In genomic region chr2:237055386-237056095, GRCh38 we compare ENCODE assay signal across 29 cellular contexts.
"Had no signal": no experiment of that assay in that cellular context is flagged by ENCODE, and none has a peak within 500 bp of the region (broad histone marks: within the 10 kb centered on the region; RNA-seq: fewer than 3 reads in every experiment).

No MANE protein-coding gene starts in this region.

- H3K27ac Mint-ChIP-seq: natural killer cell treated with Interleukin-12 subunit alpha and Interleukin-12 subunit beta and Interleukin-15 and Interleukin-18, amount 100 ng/mL, for 72 hours; progenitor cell of endocrine pancreas; stimulated activated effector memory CD8-positive, alpha-beta T cell treated with anti-CD3 and anti-CD28 coated beads, Interleukin-12 subunit alpha, Interleukin-12 subunit beta, amount 100 ng/mL, for 72 hours; stimulated activated naive B cell treated with anti-CD40 and anti-IgM and Interleukin-4, amounts not matched to agents 10 μg/mL and 1 μg/mL and 100 μg/mL, for 72 hours; stimulated activated naive CD8-positive, alpha-beta T cell treated with anti-CD3 and anti-CD28 coated beads, Interleukin-15, Interleukin-2, amounts not matched to agents 100 ng/mL and 50 ng/mL, for 24 hours had no signal

- H3K27ac ChIP-seq: neutrophil, ovary, parathyroid adenoma, psoas muscle, right lobe of liver, sigmoid colon, stomach, thyroid gland, tibial nerve, upper lobe of right lung, uterus had no signal

- H3K9ac ChIP-seq: parathyroid adenoma had no signal

- H3K27me3 Mint-ChIP-seq: type B pancreatic cell had no signal

- H3K9me3 ChIP-seq: neutrophil, ovary, psoas muscle, right lobe of liver, sigmoid colon, stomach, thoracic aorta, thyroid gland, tibial nerve, upper lobe of right lung, uterus had no signal

- H3K4me3 Mint-ChIP-seq: naive thymus-derived CD8-positive, alpha-beta T cell; natural killer cell treated with Interleukin-12 subunit alpha and Interleukin-12 subunit beta and Interleukin-15 and Interleukin-18, amount 100 ng/mL, for 72 hours; nephron progenitor cell; neural crest cell; stimulated activated effector memory CD8-positive, alpha-beta T cell treated with anti-CD3 and anti-CD28 coated beads, Interleukin-12 subunit alpha, Interleukin-12 subunit beta, amount 100 ng/mL, for 72 hours; stimulated activated naive B cell treated with anti-CD40 and anti-IgM and Interleukin-4, amounts not matched to agents 10 μg/mL and 1 μg/mL and 100 μg/mL, for 72 hours; stimulated activated naive CD8-positive, alpha-beta T cell treated with anti-CD3 and anti-CD28 coated beads, Interleukin-15, Interleukin-2, amounts not matched to agents 100 ng/mL and 50 ng/mL, for 24 hours; type B pancreatic cell had no signal

- H3K79me2 ChIP-seq: parathyroid adenoma had no signal

- DNase-seq: naive thymus-derived CD8-positive, alpha-beta T cell; nephron progenitor cell; nucleus accumbens; ovary; posterior cingulate gyrus; psoas muscle; right lobe of liver; sigmoid colon; small intestine; stimulated activated CD4-positive, alpha-beta T cell treated with anti-CD3 and anti-CD28 coated beads, Interleukin-15, amount 100 ng/mL, for 24 hours; stimulated activated CD4-positive, alpha-beta T cell treated with anti-CD3 and anti-CD28 coated beads, Interleukin-2, amount 100 ng/mL, for 24 hours; stimulated activated CD4-positive, alpha-beta T cell treated with anti-CD3 and anti-CD28 coated beads, Interleukin-2, amount 100 ng/mL, for 48 hours; stimulated activated CD4-positive, alpha-beta T cell treated with anti-CD3 and anti-CD28 coated beads, Interleukin-4, amount 100 ng/mL, for 24 hours; stimulated activated naive B cell treated with anti-CD40 and anti-IgM and Interleukin-4, amounts not matched to agents 10 μg/mL and 1 μg/mL and 100 μg/mL, for 72 hours; stimulated activated naive CD4-positive, alpha-beta T cell treated with Interleukin-2 at 50 U/mL for 16 hours; stomach; upper lobe of right lung; uterus had no signal

- H3K4me3 ChIP-seq: ovary, psoas muscle, right lobe of liver, sigmoid colon, stomach, thoracic aorta, thyroid gland, tibial nerve, upper lobe of right lung, uterus had no signal

- H3K36me3 ChIP-seq: neutrophil, ovary, right lobe of liver, sigmoid colon, stomach, thoracic aorta, thyroid gland, tibial nerve, upper lobe of right lung, uterus had no signal

- H3K4me1 ChIP-seq: parathyroid adenoma, uterus had no signal

- H3K9me3 Mint-ChIP-seq: naive thymus-derived CD8-positive, alpha-beta T cell; natural killer cell treated with Interleukin-12 subunit alpha and Interleukin-12 subunit beta and Interleukin-15 and Interleukin-18, amount 100 ng/mL, for 72 hours; neural crest cell; stimulated activated effector memory CD8-positive, alpha-beta T cell treated with anti-CD3 and anti-CD28 coated beads, Interleukin-12 subunit alpha, Interleukin-12 subunit beta, amount 100 ng/mL, for 72 hours; stimulated activated naive B cell treated with anti-CD40 and anti-IgM and Interleukin-4, amounts not matched to agents 10 μg/mL and 1 μg/mL and 100 μg/mL, for 72 hours; stimulated activated naive CD8-positive, alpha-beta T cell treated with anti-CD3 and anti-CD28 coated beads, Interleukin-15, Interleukin-2, amounts not matched to agents 100 ng/mL and 50 ng/mL, for 24 hours; type B pancreatic cell had no signal

- H2AFZ ChIP-seq: parathyroid adenoma had no signal

- H3K27me3 ChIP-seq: neutrophil, ovary, right lobe of liver, sigmoid colon, stomach, thyroid gland, tibial nerve, upper lobe of right lung, uterus had no signal

- H3K36me3 Mint-ChIP-seq: naive thymus-derived CD8-positive, alpha-beta T cell; natural killer cell treated with Interleukin-12 subunit alpha and Interleukin-12 subunit beta and Interleukin-15 and Interleukin-18, amount 100 ng/mL, for 72 hours; stimulated activated effector memory CD8-positive, alpha-beta T cell treated with anti-CD3 and anti-CD28 coated beads, Interleukin-12 subunit alpha, Interleukin-12 subunit beta, amount 100 ng/mL, for 72 hours; stimulated activated naive B cell treated with anti-CD40 and anti-IgM and Interleukin-4, amounts not matched to agents 10 μg/mL and 1 μg/mL and 100 μg/mL, for 72 hours; type B pancreatic cell had no signal
